19 cellular contexts compared by ENCODE assay signal in the genomic region with DNA sequence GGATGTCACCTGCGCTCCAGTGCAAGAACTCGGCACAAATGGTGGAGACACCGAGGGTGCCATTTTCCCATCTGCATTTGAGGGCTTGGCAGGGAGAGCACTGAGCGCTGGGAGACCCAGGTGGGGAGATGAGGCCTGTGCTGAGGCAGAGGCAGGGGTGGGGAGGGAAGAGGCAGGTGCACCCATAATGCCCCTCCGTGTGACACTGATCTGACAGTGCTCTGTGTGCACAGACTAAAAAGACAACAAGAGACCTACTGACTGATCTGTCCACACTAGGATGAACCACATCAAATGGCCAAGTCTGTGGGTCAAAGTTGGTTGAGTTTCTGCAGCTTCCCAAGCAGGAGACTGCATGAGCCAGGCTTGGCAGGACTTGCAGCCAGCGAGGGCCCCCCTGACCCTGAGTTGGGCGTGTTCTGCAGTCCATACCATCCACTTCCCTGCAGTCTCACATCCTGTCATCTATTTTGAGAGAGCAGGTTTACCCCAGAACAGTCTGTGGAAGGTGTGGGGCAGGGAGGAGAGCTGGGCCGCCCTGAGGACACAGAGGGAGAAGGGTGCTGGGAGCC. TPM values are rescaled to one million over a fixed set of nuclear protein-coding genes. Genes with fewer than 3 reads are reported as not detected.
DNase-seq lines count a peak whose midpoint lies in the region; ATAC-seq and TF ChIP-seq lines count a peak whose summit lies in the region.
"Had no signal": no experiment of that assay in that cellular context is flagged by ENCODE, and none has a peak within 500 bp of the region (broad histone marks: within the 10 kb centered on the region; RNA-seq: fewer than 3 reads in every experiment).

No MANE protein-coding gene starts in this region.

- intact Hi-C loops in activated CD8-positive, alpha-beta T cell treated with anti-CD3 and anti-CD28 coated beads for 36 hours (cut with micrococcal nuclease), result no loop called here

- H3K27ac Mint-ChIP-seq in activated CD8-positive, alpha-beta T cell treated with anti-CD3 and anti-CD28 coated beads, Interleukin-2, amount 10 ng/mL, durations not matched to agents 7 days and 5 days, result peak overlapping the region; percentile 69
- H3K27ac Mint-ChIP-seq in activated CD8-positive, alpha-beta T cell treated with anti-CD3 and anti-CD28 coated beads for 36 hours, result no peak overlapping the region
- H3K27ac Mint-ChIP-seq in stimulated activated effector memory CD8-positive, alpha-beta T cell treated with anti-CD3 and anti-CD28 coated beads, Interleukin-12 subunit alpha, Interleukin-12 subunit beta, amount 100 ng/mL, for 72 hours, result peak overlapping the region; percentile 83
- H3K27ac Mint-ChIP-seq: type B pancreatic cell had no signal

- POLR2A ChIA-PET in activated CD8-positive, alpha-beta T cell treated with anti-CD3 and anti-CD28 coated beads, Interleukin-2, amount 10 ng/mL, durations not matched to agents 7 days and 5 days (lab: Charles Lee), result no interaction called here
- POLR2A ChIA-PET in activated CD8-positive, alpha-beta T cell treated with anti-CD3 and anti-CD28 coated beads for 36 hours (lab: Charles Lee), result no interaction called here

- H3K9me3 Mint-ChIP-seq in activated CD8-positive, alpha-beta T cell treated with anti-CD3 and anti-CD28 coated beads, Interleukin-2, amount 10 ng/mL, durations not matched to agents 7 days and 5 days (ENCODE audit: insufficient read depth), result no peaks in the 10 kb centered on the region
- H3K9me3 Mint-ChIP-seq in activated CD8-positive, alpha-beta T cell treated with anti-CD3 and anti-CD28 coated beads for 36 hours, result no peaks in the 10 kb centered on the region
- H3K9me3 Mint-ChIP-seq in stimulated activated effector memory CD8-positive, alpha-beta T cell treated with anti-CD3 and anti-CD28 coated beads, Interleukin-12 subunit alpha, Interleukin-12 subunit beta, amount 100 ng/mL, for 72 hours, result no peaks in the 10 kb centered on the region
- H3K9me3 Mint-ChIP-seq: CD8-positive, alpha-beta T cell; type B pancreatic cell had no signal

- peaks cover 60% of the 10 kb centered on the region for H3K36me3 ChIP-seq in NT2/D1 (ENCODE audit: insufficient read depth, insufficient read length, low read length)

- peaks cover 1% of the 10 kb centered on the region for H3K36me3 Mint-ChIP-seq in activated CD8-positive, alpha-beta T cell treated with anti-CD3 and anti-CD28 coated beads, Interleukin-2, amount 10 ng/mL, durations not matched to agents 7 days and 5 days (ENCODE audit: low read depth)
- H3K36me3 Mint-ChIP-seq in activated CD8-positive, alpha-beta T cell treated with anti-CD3 and anti-CD28 coated beads for 36 hours (ENCODE audit: low read depth), result peaks cover 1% of the 10 kb centered on the region
- peaks cover 10% of the 10 kb centered on the region for H3K36me3 Mint-ChIP-seq in stimulated activated effector memory CD8-positive, alpha-beta T cell treated with anti-CD3 and anti-CD28 coated beads, Interleukin-12 subunit alpha, Interleukin-12 subunit beta, amount 100 ng/mL, for 72 hours

- H3K4me1 ChIP-seq in NT2/D1 (ENCODE audit: insufficient read depth, insufficient read length), result peaks cover 34% of the 10 kb centered on the region

- H3K4me3 ChIP-seq in NT2/D1 (ENCODE audit: insufficient read length, low read depth), result no peak overlapping the region
- H3K4me3 ChIP-seq in epithelial cell of esophagus (ENCODE audit: low read length), result no peak overlapping the region
- H3K4me3 ChIP-seq: skin epidermis had no signal

- no peak for DNase-seq in activated CD8-positive, alpha-beta T cell treated with anti-CD3 and anti-CD28 coated beads, Interleukin-2, amount 10 ng/mL, durations not matched to agents 7 days and 5 days
- DNase-seq in activated CD8-positive, alpha-beta T cell treated with anti-CD3 and anti-CD28 coated beads for 36 hours, result no peak
- DNase-seq in NT2/D1 (ENCODE audit: low read depth, low spot score) (no peak), epithelial cell of esophagus (ENCODE audit: low read depth) (peak; percentile 15), NCI-H1436 (lab: John Stamatoyannopoulos, UW) (no peak)
- DNase-seq in stimulated activated effector memory CD8-positive, alpha-beta T cell treated with anti-CD3 and anti-CD28 coated beads, Interleukin-12 subunit alpha, Interleukin-12 subunit beta, amount 100 ng/mL, for 72 hours (ENCODE audit: low spot score in 2 of 2), result no peak
- DNase-seq in stimulated activated CD4-positive, alpha-beta T cell treated with anti-CD3 and anti-CD28 coated beads, Interleukin-4, amount 100 ng/mL, for 1 hour, result no peak
- DNase-seq: activated CD4-positive, alpha-beta T cell treated with anti-CD3 and anti-CD28 coated beads for 48 hours; activated naive CD4-positive, alpha-beta T cell treated with anti-CD3 and anti-CD28 coated beads, Interleukin-2, amount 50 U/mL, for 16 hours; CD8-positive, alpha-beta T cell; EL; hippocampal formation; NCI-H1417 treated with DMSO at 0.1 percent for 48 hours; NCI-H2227 treated with DMSO at 0.1 percent for 48 hours; NK-92 treated with Interleukin-12 subunit alpha and Interleukin-12 subunit beta, amount 100 ng/mL, for 24 hours; SHP77 treated with DMSO at 0.1 percent for 48 hours had no signal

- no peak for TF ChIP-seq CTCF in activated CD8-positive, alpha-beta T cell treated with anti-CD3 and anti-CD28 coated beads for 36 hours (IDR thresholded peaks at IDR 0.05)
- no peak for TF ChIP-seq CTCF in epithelial cell of esophagus (IDR thresholded peaks at IDR 0.05; ENCODE audit: insufficient read depth, low read depth, low read length, missing control alignments)

- H3K9me3 ChIP-seq in NT2/D1 (ENCODE audit: insufficient read depth, low read length), result no peaks in the 10 kb centered on the region

- CTCF ChIA-PET in activated CD8-positive, alpha-beta T cell treated with anti-CD3 and anti-CD28 coated beads, Interleukin-2, amount 10 ng/mL, durations not matched to agents 7 days and 5 days (lab: Charles Lee), result no interaction called here
- CTCF ChIA-PET in activated CD8-positive, alpha-beta T cell treated with anti-CD3 and anti-CD28 coated beads for 36 hours (lab: Charles Lee), result no interaction called here

- peaks cover 1% of the 10 kb centered on the region for H3K27me3 Mint-ChIP-seq in activated CD8-positive, alpha-beta T cell treated with anti-CD3 and anti-CD28 coated beads, Interleukin-2, amount 10 ng/mL, durations not matched to agents 7 days and 5 days (ENCODE audit: low read depth)
- peaks cover 2% of the 10 kb centered on the region for H3K27me3 Mint-ChIP-seq in activated CD8-positive, alpha-beta T cell treated with anti-CD3 and anti-CD28 coated beads for 36 hours
- H3K27me3 Mint-ChIP-seq: type B pancreatic cell had no signal

- no peak for ATAC-seq in activated CD8-positive, alpha-beta T cell treated with anti-CD3 and anti-CD28 coated beads, Interleukin-2, amount 10 ng/mL, durations not matched to agents 7 days and 5 days
- ATAC-seq in activated CD8-positive, alpha-beta T cell treated with anti-CD3 and anti-CD28 coated beads for 36 hours, result no peak
- no peak for ATAC-seq in stimulated activated effector memory CD8-positive, alpha-beta T cell treated with anti-CD3 and anti-CD28 coated beads, Interleukin-12 subunit alpha, Interleukin-12 subunit beta, amount 100 ng/mL, for 72 hours
- ATAC-seq in HG02970 (IDR thresholded peaks at IDR 0.05; ENCODE audit: low FRiP score, unreplicated experiment), result no peak
- ATAC-seq: CD8-positive, alpha-beta T cell had no signal

- H3K4me1 Mint-ChIP-seq in activated CD8-positive, alpha-beta T cell treated with anti-CD3 and anti-CD28 coated beads, Interleukin-2, amount 10 ng/mL, durations not matched to agents 7 days and 5 days (ENCODE audit: low read depth), result peaks cover 34% of the 10 kb centered on the region
- peaks cover 9% of the 10 kb centered on the region for H3K4me1 Mint-ChIP-seq in activated CD8-positive, alpha-beta T cell treated with anti-CD3 and anti-CD28 coated beads for 36 hours (ENCODE audit: low read depth)
- peaks cover 28% of the 10 kb centered on the region for H3K4me1 Mint-ChIP-seq in stimulated activated effector memory CD8-positive, alpha-beta T cell treated with anti-CD3 and anti-CD28 coated beads, Interleukin-12 subunit alpha, Interleukin-12 subunit beta, amount 100 ng/mL, for 72 hours

- H3K27me3 ChIP-seq in NT2/D1 (ENCODE audit: insufficient read depth, insufficient read length), result no peaks in the 10 kb centered on the region

- peak overlapping the region; percentile 47 for H3K9ac ChIP-seq in NT2/D1 (ENCODE audit: insufficient read length, low read depth)

- no peak overlapping the region for H3K4me3 Mint-ChIP-seq in activated CD8-positive, alpha-beta T cell treated with anti-CD3 and anti-CD28 coated beads, Interleukin-2, amount 10 ng/mL, durations not matched to agents 7 days and 5 days
- no peak overlapping the region for H3K4me3 Mint-ChIP-seq in activated CD8-positive, alpha-beta T cell treated with anti-CD3 and anti-CD28 coated beads for 36 hours
- no peak overlapping the region for H3K4me3 Mint-ChIP-seq in stimulated activated effector memory CD8-positive, alpha-beta T cell treated with anti-CD3 and anti-CD28 coated beads, Interleukin-12 subunit alpha, Interleukin-12 subunit beta, amount 100 ng/mL, for 72 hours
- H3K4me3 Mint-ChIP-seq: CD8-positive, alpha-beta T cell; type B pancreatic cell had no signal

RNA-seq across cellular contexts. Expression of a gene that starts 41.9 kb away (rescaled TPM):
- 10 to 100 TPM; 19.9 to 20.9 TPM for total RNA-seq in activated CD8-positive, alpha-beta T cell treated with anti-CD3 and anti-CD28 coated beads, Interleukin-2, amount 10 ng/mL, durations not matched to agents 7 days and 5 days
- 10 to 100 TPM; 20.2 to 21.8 TPM for total RNA-seq in activated CD8-positive, alpha-beta T cell treated with anti-CD3 and anti-CD28 coated beads for 36 hours
